In genomic region chr22:41957941-41958556, GRCh38 we compare ENCODE assay signal across 7 cellular contexts. TPM values are rescaled to one million over a fixed set of nuclear protein-coding genes. Genes with fewer than 3 reads are reported as not detected.
DNase-seq lines count a peak whose midpoint lies in the region; ATAC-seq and TF ChIP-seq lines count a peak whose summit lies in the region.

No MANE protein-coding gene starts in this region.

- H3K4me3 ChIP-seq in HEK293 (ENCODE audit: low read depth, low read length): no peak overlapping the region

- H3K27ac Mint-ChIP-seq in T-cell: no peak overlapping the region
- H3K27ac Mint-ChIP-seq in stimulated activated effector memory CD8-positive, alpha-beta T cell treated with anti-CD3 and anti-CD28 coated beads, Interleukin-12 subunit alpha, Interleukin-12 subunit beta, amount 100 ng/mL, for 72 hours: peak overlapping the region; percentile 26

- intact Hi-C loops in left ventricle myocardium superior (cut with micrococcal nuclease): no loop called here

- peaks cover 0 to 4% of the 10 kb centered on the region in 2 donors for H3K27me3 Mint-ChIP-seq in T-cell

- H3K4me1 Mint-ChIP-seq in T-cell: peaks cover 3 to 11% (median 8%) of the 10 kb centered on the region in 3 donors
- H3K4me1 Mint-ChIP-seq in stimulated activated effector memory CD8-positive, alpha-beta T cell treated with anti-CD3 and anti-CD28 coated beads, Interleukin-12 subunit alpha, Interleukin-12 subunit beta, amount 100 ng/mL, for 72 hours: peaks cover 12% of the 10 kb centered on the region

- CTCF ChIA-PET in HEK293 (lab: Yijun Ruan, JAX) (interaction anchor here (0.6 to 3.5 kb wide), 4 partner anchors 10 to 657 kb away, joined by 4 to 26 read pairs (median 6); partner anchors contain the start of genes CENPM and POLDIP3), T-cell (lab: Charles Lee) (interaction anchor here in 1 of 2 donors (0.6 kb wide), 2 partner anchors 266 to 516 kb away, joined by 4 read pairs; no protein-coding TSS in a partner anchor)

- no peak overlapping the region for H3K27ac ChIP-seq in HEK293 (ENCODE audit: extremely low read depth, low read depth, low read length)

- DNase-seq in T-cell (no peak), left ventricle myocardium superior (no peak), kidney glomerular epithelial cell (lab: John Stamatoyannopoulos, UW) (no peak), RPMI8226 (no peak), HPDE6-E6E7 (ENCODE audit: extremely low spot score) (no peak)
- DNase-seq in stimulated activated effector memory CD8-positive, alpha-beta T cell treated with anti-CD3 and anti-CD28 coated beads, Interleukin-12 subunit alpha, Interleukin-12 subunit beta, amount 100 ng/mL, for 72 hours (ENCODE audit: low spot score in 2 of 2): no peak

- no peaks in the 10 kb centered on the region for H3K36me3 Mint-ChIP-seq in T-cell
- no peaks in the 10 kb centered on the region for H3K36me3 Mint-ChIP-seq in stimulated activated effector memory CD8-positive, alpha-beta T cell treated with anti-CD3 and anti-CD28 coated beads, Interleukin-12 subunit alpha, Interleukin-12 subunit beta, amount 100 ng/mL, for 72 hours

- TF ChIP-seq CTCF in HEK293 (tag by site-specific recombination; IDR thresholded peaks at IDR 0.05): no peak

- no peaks in the 10 kb centered on the region for H3K9me3 ChIP-seq in HEK293 (ENCODE audit: control insufficient read depth, insufficient read depth, low read depth, low read length)

- peaks cover 12% of the 10 kb centered on the region for H3K4me1 ChIP-seq in HEK293 (ENCODE audit: control insufficient read depth, insufficient read depth, low read length)

- ATAC-seq in T-cell (replicated peaks in 1 of 4): peak; percentile 41 to 62 (median 50)
- peak; percentile 24 for ATAC-seq in left ventricle myocardium superior
- peak; percentile 47 for ATAC-seq in stimulated activated effector memory CD8-positive, alpha-beta T cell treated with anti-CD3 and anti-CD28 coated beads, Interleukin-12 subunit alpha, Interleukin-12 subunit beta, amount 100 ng/mL, for 72 hours

- H3K36me3 ChIP-seq in HEK293 (ENCODE audit: control insufficient read depth in 2 of 2, insufficient read depth in 1 of 2, low read length in 2 of 2): no peaks in the 10 kb centered on the region

- POLR2A ChIA-PET in HEK293 (lab: Yijun Ruan, JAX) (no interaction called here), T-cell (lab: Charles Lee) (no interaction called here)

- H3K4me3 Mint-ChIP-seq in T-cell: peak overlapping the region in 1 of 3 donors; percentile 53
- peak overlapping the region; percentile 55 for H3K4me3 Mint-ChIP-seq in stimulated activated effector memory CD8-positive, alpha-beta T cell treated with anti-CD3 and anti-CD28 coated beads, Interleukin-12 subunit alpha, Interleukin-12 subunit beta, amount 100 ng/mL, for 72 hours

- no peaks in the 10 kb centered on the region for H3K9me3 Mint-ChIP-seq in T-cell
- H3K9me3 Mint-ChIP-seq in stimulated activated effector memory CD8-positive, alpha-beta T cell treated with anti-CD3 and anti-CD28 coated beads, Interleukin-12 subunit alpha, Interleukin-12 subunit beta, amount 100 ng/mL, for 72 hours: no peaks in the 10 kb centered on the region

TF ChIP-seq in HEK293, 187 proteins besides CTCF, POLR2A, EP300 and RAD21 (continues in another document):
- TF ChIP-seq ZNF37A (tag by site-specific recombination; IDR thresholded peaks at IDR 0.05) (no peak), ZNF596 (tag by site-specific recombination; IDR thresholded peaks at IDR 0.05) (0 out of 2 replicates have a peak, but pooled peaks have one; percentile 43), ZNF654 (tag by site-specific recombination; IDR thresholded peaks at IDR 0.05; ENCODE audit: low read depth) (no peak), ZNF146 (tag by site-specific recombination; IDR thresholded peaks at IDR 0.05) (no peak), ZNF692 (tag by site-specific recombination; IDR thresholded peaks at IDR 0.05) (no peak), PRDM4 (tag by site-specific recombination; IDR thresholded peaks at IDR 0.05) (no peak), ZNF707 (tag by site-specific recombination; IDR thresholded peaks at IDR 0.05) (no peak), WT1 (tag by site-specific recombination; IDR thresholded peaks at IDR 0.05) (no peak), ZNF18 (tag by site-specific recombination; IDR thresholded peaks at IDR 0.05) (no peak)
- TF ChIP-seq, protein P1, sequence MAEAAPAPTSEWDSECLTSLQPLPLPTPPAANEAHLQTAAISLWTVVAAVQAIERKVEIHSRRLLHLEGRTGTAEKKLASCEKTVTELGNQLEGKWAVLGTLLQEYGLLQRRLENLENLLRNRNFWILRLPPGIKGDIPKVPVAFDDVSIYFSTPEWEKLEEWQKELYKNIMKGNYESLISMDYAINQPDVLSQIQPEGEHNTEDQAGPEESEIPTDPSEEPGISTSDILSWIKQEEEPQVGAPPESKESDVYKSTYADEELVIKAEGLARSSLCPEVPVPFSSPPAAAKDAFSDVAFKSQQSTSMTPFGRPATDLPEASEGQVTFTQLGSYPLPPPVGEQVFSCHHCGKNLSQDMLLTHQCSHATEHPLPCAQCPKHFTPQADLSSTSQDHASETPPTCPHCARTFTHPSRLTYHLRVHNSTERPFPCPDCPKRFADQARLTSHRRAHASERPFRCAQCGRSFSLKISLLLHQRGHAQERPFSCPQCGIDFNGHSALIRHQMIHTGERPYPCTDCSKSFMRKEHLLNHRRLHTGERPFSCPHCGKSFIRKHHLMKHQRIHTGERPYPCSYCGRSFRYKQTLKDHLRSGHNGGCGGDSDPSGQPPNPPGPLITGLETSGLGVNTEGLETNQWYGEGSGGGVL (tag by site-specific recombination; IDR thresholded peaks at IDR 0.05): peak; percentile 48
- TF ChIP-seq, protein P2, sequence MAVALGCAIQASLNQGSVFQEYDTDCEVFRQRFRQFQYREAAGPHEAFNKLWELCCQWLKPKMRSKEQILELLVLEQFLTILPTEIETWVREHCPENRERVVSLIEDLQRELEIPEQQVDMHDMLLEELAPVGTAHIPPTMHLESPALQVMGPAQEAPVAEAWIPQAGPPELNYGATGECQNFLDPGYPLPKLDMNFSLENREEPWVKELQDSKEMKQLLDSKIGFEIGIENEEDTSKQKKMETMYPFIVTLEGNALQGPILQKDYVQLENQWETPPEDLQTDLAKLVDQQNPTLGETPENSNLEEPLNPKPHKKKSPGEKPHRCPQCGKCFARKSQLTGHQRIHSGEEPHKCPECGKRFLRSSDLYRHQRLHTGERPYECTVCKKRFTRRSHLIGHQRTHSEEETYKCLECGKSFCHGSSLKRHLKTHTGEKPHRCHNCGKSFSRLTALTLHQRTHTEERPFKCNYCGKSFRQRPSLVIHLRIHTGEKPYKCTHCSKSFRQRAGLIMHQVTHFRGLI (tag by site-specific recombination; IDR thresholded peaks at IDR 0.05): peak; percentile 60

RNA-seq across cellular contexts. Expression of gene CENPM, which starts 11.1 kb away (rescaled TPM):
- total RNA-seq in T-cell (10 to 100 TPM in 2 of 5 donors, 1 to 10 TPM in 3; 5.1 to 16.7 (median 7.9) TPM), left ventricle myocardium superior (0.52 TPM)

RNA-seq across cellular contexts. Expression of gene SEPTIN3, which starts 11.2 kb away (rescaled TPM):
- total RNA-seq in T-cell (under 1 TPM; 0.10 to 0.30 (median 0.23) TPM), left ventricle myocardium superior (0.22 TPM)

RNA-seq across cellular contexts. Expression of gene TNFRSF13C, which starts 31.4 kb away (rescaled TPM):
- total RNA-seq in T-cell (10 to 100 TPM; 11.4 to 22.5 (median 15.4) TPM), left ventricle myocardium superior (1.6 TPM)

RNA-seq across cellular contexts. Expression of gene WBP2NL, which starts 40.5 kb away (rescaled TPM):
- total RNA-seq in T-cell (1 to 10 TPM; 1.5 to 2.8 (median 2.2) TPM), left ventricle myocardium superior (0.47 TPM)
